ENCODE assay signal across 8 cellular contexts in genomic region chr14:73758392-73759182, GRCh38. TPM values are rescaled to one million over a fixed set of nuclear protein-coding genes. Genes with fewer than 3 reads are reported as not detected.
DNase-seq lines count a peak whose midpoint lies in the region; ATAC-seq and TF ChIP-seq lines count a peak whose summit lies in the region.

No MANE protein-coding gene starts in this region.

- H3K27ac Mint-ChIP-seq in CD4-positive, CD25-positive, alpha-beta regulatory T cell = peak overlapping the region; percentile 94 to 95 (median 94)
- H3K27ac Mint-ChIP-seq in effector memory CD8-positive, alpha-beta T cell = peak overlapping the region; percentile 95 to 97
- peak overlapping the region; percentile 90 for H3K27ac Mint-ChIP-seq in stimulated activated naive B cell treated with anti-CD40 and anti-IgM and Interleukin-4, amounts not matched to agents 10 μg/mL and 1 μg/mL and 100 μg/mL, for 72 hours

- no peaks in the 10 kb centered on the region for H3K27me3 ChIP-seq in CD4-positive, CD25-positive, alpha-beta regulatory T cell (ENCODE audit: control insufficient read depth, insufficient read depth, low read length)

- peak; percentile 30 for TF ChIP-seq CTCF in mucosa of descending colon (IDR thresholded peaks at IDR 0.05)

- no peaks in the 10 kb centered on the region for H3K9me3 ChIP-seq in CD4-positive, CD25-positive, alpha-beta regulatory T cell (ENCODE audit: control insufficient read depth in 2 of 2, low read length in 2 of 2)
- H3K9me3 ChIP-seq in mucosa of descending colon = no peaks in the 10 kb centered on the region

- intact Hi-C loops in mucosa of descending colon (cut with DNase I, micrococcal nuclease) = no loop called here

- peaks cover 36 to 88% (median 70%) of the 10 kb centered on the region in 4 donors for H3K4me1 Mint-ChIP-seq in CD4-positive, CD25-positive, alpha-beta regulatory T cell
- peaks cover 73 to 83% of the 10 kb centered on the region in 2 donors for H3K4me1 Mint-ChIP-seq in effector memory CD8-positive, alpha-beta T cell (ENCODE audit: low read depth in 2 of 2)
- H3K4me1 Mint-ChIP-seq in stimulated activated naive B cell treated with anti-CD40 and anti-IgM and Interleukin-4, amounts not matched to agents 10 μg/mL and 1 μg/mL and 100 μg/mL, for 72 hours = peaks cover 70 to 89% of the 10 kb centered on the region in 2 donors

- H3K27me3 Mint-ChIP-seq in CD4-positive, CD25-positive, alpha-beta regulatory T cell = peaks cover 6% of the 10 kb centered on the region
- no peaks in the 10 kb centered on the region for H3K27me3 Mint-ChIP-seq in effector memory CD8-positive, alpha-beta T cell
- no peaks in the 10 kb centered on the region for H3K27me3 Mint-ChIP-seq in stimulated activated naive B cell treated with anti-CD40 and anti-IgM and Interleukin-4, amounts not matched to agents 10 μg/mL and 1 μg/mL and 100 μg/mL, for 72 hours

- H3K4me3 Mint-ChIP-seq in CD4-positive, CD25-positive, alpha-beta regulatory T cell = peak overlapping the region; percentile 89 to 99 (median 95)
- peak overlapping the region; percentile 93 to 95 for H3K4me3 Mint-ChIP-seq in effector memory CD8-positive, alpha-beta T cell
- peak overlapping the region; percentile 87 to 90 for H3K4me3 Mint-ChIP-seq in stimulated activated naive B cell treated with anti-CD40 and anti-IgM and Interleukin-4, amounts not matched to agents 10 μg/mL and 1 μg/mL and 100 μg/mL, for 72 hours

- H3K4me1 ChIP-seq in CD4-positive, CD25-positive, alpha-beta regulatory T cell (ENCODE audit: control insufficient read depth, insufficient read depth, low read length, poor library complexity, severe bottlenecking) = peaks cover 85% of the 10 kb centered on the region
- H3K4me1 ChIP-seq in mucosa of descending colon (ENCODE audit: low read depth) = peaks cover 75% of the 10 kb centered on the region

- no peaks in the 10 kb centered on the region for H3K36me3 Mint-ChIP-seq in CD4-positive, CD25-positive, alpha-beta regulatory T cell
- H3K36me3 Mint-ChIP-seq in effector memory CD8-positive, alpha-beta T cell (ENCODE audit: insufficient read depth) = peaks cover 56% of the 10 kb centered on the region
- H3K36me3 Mint-ChIP-seq in stimulated activated naive B cell treated with anti-CD40 and anti-IgM and Interleukin-4, amounts not matched to agents 10 μg/mL and 1 μg/mL and 100 μg/mL, for 72 hours = peaks cover 21 to 39% of the 10 kb centered on the region in 2 donors

- peak overlapping the region; percentile 90 for H3K27ac ChIP-seq in CD4-positive, CD25-positive, alpha-beta regulatory T cell (ENCODE audit: insufficient read depth, low read length, poor library complexity, severe bottlenecking)

- no peaks in the 10 kb centered on the region for H3K36me3 ChIP-seq in CD4-positive, CD25-positive, alpha-beta regulatory T cell (ENCODE audit: control insufficient read depth, insufficient read depth, low read length)
- no peaks in the 10 kb centered on the region for H3K36me3 ChIP-seq in mucosa of descending colon (ENCODE audit: low read depth)

- ATAC-seq in CD4-positive, CD25-positive, alpha-beta regulatory T cell (ENCODE audit: low read depth in 2 of 2) = peak; percentile 8 to 9
- peak; percentile 10 for ATAC-seq in HG03354 (IDR thresholded peaks at IDR 0.05; ENCODE audit: poor library complexity, severe bottlenecking, unreplicated experiment)
- ATAC-seq in effector memory CD8-positive, alpha-beta T cell (replicated peaks) = peak; percentile 34
- ATAC-seq in mucosa of descending colon = peak; percentile 22
- peak; percentile 46 to 50 for ATAC-seq in stimulated activated naive B cell treated with anti-CD40 and anti-IgM and Interleukin-4, amounts not matched to agents 10 μg/mL and 1 μg/mL and 100 μg/mL, for 72 hours (replicated peaks)
- ATAC-seq in GM18520 (IDR thresholded peaks at IDR 0.05; ENCODE audit: unreplicated experiment) = no peak

- H3K4me3 ChIP-seq in CD4-positive, CD25-positive, alpha-beta regulatory T cell (ENCODE audit: low read depth, low read length) = peak overlapping the region; percentile 77
- peak overlapping the region; percentile 53 for H3K4me3 ChIP-seq in mucosa of descending colon

- DNase-seq in CD4-positive, CD25-positive, alpha-beta regulatory T cell = peak; percentile 59 to 75 (median 70)
- DNase-seq in NOMO-1 treated with DMSO at 0.1 percent for 48 hours (lab: John Stamatoyannopoulos, UW; ENCODE audit: unreplicated experiment) (peak; percentile 95), mucosa of descending colon (peak; percentile 89 to 90 (median 90))
- peak; percentile 47 to 52 for DNase-seq in activated CD8-positive, alpha-beta memory T cell treated with anti-CD3 and anti-CD28 coated beads for 4 hours (ENCODE audit: low read depth in 2 of 2)
- peak; percentile 66 to 75 (median 70) for DNase-seq in effector memory CD8-positive, alpha-beta T cell
- peak; percentile 90 for DNase-seq in stimulated activated naive B cell treated with anti-CD40 and anti-IgM and Interleukin-4, amounts not matched to agents 10 μg/mL and 1 μg/mL and 100 μg/mL, for 72 hours

- H3K9me3 Mint-ChIP-seq in CD4-positive, CD25-positive, alpha-beta regulatory T cell = no peaks in the 10 kb centered on the region
- no peaks in the 10 kb centered on the region for H3K9me3 Mint-ChIP-seq in effector memory CD8-positive, alpha-beta T cell
- H3K9me3 Mint-ChIP-seq in stimulated activated naive B cell treated with anti-CD40 and anti-IgM and Interleukin-4, amounts not matched to agents 10 μg/mL and 1 μg/mL and 100 μg/mL, for 72 hours = no peaks in the 10 kb centered on the region

RNA-seq across cellular contexts. Expression of gene PNMA1, which starts 44.4 kb away (rescaled TPM):
- 42.6 TPM for total RNA-seq in CD4-positive, CD25-positive, alpha-beta regulatory T cell
- polyA plus RNA-seq in CD4-positive, CD25-positive, alpha-beta regulatory T cell = 10 to 100 TPM; 45.2 to 54.1 (median 51.9) TPM
- 10 to 100 TPM; 11.7 to 70.7 (median 15.5) TPM for total RNA-seq in mucosa of descending colon
